In genomic region chr7:155804431-155804831, GRCh38 we compare ENCODE assay signal across 10 cellular contexts. TPM values are rescaled to one million over a fixed set of nuclear protein-coding genes. Genes with fewer than 3 reads are reported as not detected.
A peak's percentile ranks its signal among the peaks of the same experiment; 100 is the strongest.
DNase-seq lines count a peak whose midpoint lies in the region; ATAC-seq and TF ChIP-seq lines count a peak whose summit lies in the region.
"Had no signal": no experiment of that assay in that cellular context is flagged by ENCODE, and none has a peak within 500 bp of the region (broad histone marks: within the 10 kb centered on the region; RNA-seq: fewer than 3 reads in every experiment).

No MANE protein-coding gene starts in this region.

- no peak for DNase-seq in heart right ventricle
- no peak for DNase-seq in left ventricle myocardium superior
- no peak for DNase-seq in lower lobe of right lung
- DNase-seq in type B pancreatic cell (ENCODE audit: extremely low spot score, unreplicated experiment) = no peak
- DNase-seq: DMS153 had no signal

- H3K27ac ChIP-seq in heart right ventricle (no peak overlapping the region), lower lobe of right lung (peak overlapping the region; percentile 84)

- H3K36me3 ChIP-seq in heart right ventricle (no peaks in the 10 kb centered on the region), lower lobe of right lung (no peaks in the 10 kb centered on the region)

- no peaks in the 10 kb centered on the region for H3K36me3 Mint-ChIP-seq in type B pancreatic cell

- H3K9me3 Mint-ChIP-seq in type B pancreatic cell = no peaks in the 10 kb centered on the region

- no peak for ATAC-seq in heart right ventricle
- ATAC-seq in left ventricle myocardium superior = no peak
- peak; percentile 13 to 27 for ATAC-seq in lower lobe of right lung
- no peak for ATAC-seq in HG02885 (IDR thresholded peaks at IDR 0.05; ENCODE audit: poor library complexity, unreplicated experiment)
- ATAC-seq in HG03469 (IDR thresholded peaks at IDR 0.05; ENCODE audit: unreplicated experiment) = no peak
- no peak for ATAC-seq in GM19328 (IDR thresholded peaks at IDR 0.05; ENCODE audit: unreplicated experiment)

- H3K27me3 Mint-ChIP-seq in type B pancreatic cell = peaks cover 76% of the 10 kb centered on the region

- no peaks in the 10 kb centered on the region for H3K9me3 ChIP-seq in heart right ventricle
- H3K9me3 ChIP-seq in lower lobe of right lung = no peaks in the 10 kb centered on the region
- H3K9me3 ChIP-seq: mucosa of descending colon had no signal

- peak overlapping the region; percentile 77 for H3K4me3 Mint-ChIP-seq in type B pancreatic cell

- H3K4me1 ChIP-seq in heart right ventricle (peaks cover 10 to 59% (median 46%) of the 10 kb centered on the region in 9 donors), lower lobe of right lung (peaks cover 54% of the 10 kb centered on the region)

- H3K27ac Mint-ChIP-seq in type B pancreatic cell = no peak overlapping the region

- no peak for TF ChIP-seq CTCF in heart right ventricle (IDR thresholded peaks at IDR 0.05)
- no peak for TF ChIP-seq CTCF in WI38 (IDR thresholded peaks at IDR 0.05; ENCODE audit: low read depth, low read length)
- no peak for TF ChIP-seq CTCF in lower lobe of right lung (IDR thresholded peaks at IDR 0.05)
- no peak for TF ChIP-seq CTCF in type B pancreatic cell (conservative IDR thresholded peaks at IDR 0.05)

- 4 to 6% methylated on average over 17 of the region's 17 CpGs for WGBS in heart right ventricle, 2 donors

- intact Hi-C loops in heart right ventricle (cut with DNase I) = loop anchor here in 2 of 10 donors (5.0 to 10.0 kb wide), 2 partner anchors 673 to 1010 kb away; no protein-coding TSS in a partner anchor
- intact Hi-C loops in left ventricle myocardium superior (cut with micrococcal nuclease) = no loop called here
- intact Hi-C loops in lower lobe of right lung (cut with DNase I) = no loop called here

- H3K27me3 ChIP-seq in heart right ventricle (peaks cover 49 to 100% (median 99%) of the 10 kb centered on the region in 7 donors), lower lobe of right lung (ENCODE audit: low read depth) (peaks cover 97% of the 10 kb centered on the region)

- H3K4me3 ChIP-seq in heart right ventricle = peak overlapping the region in 9 of 10 donors; percentile 14 to 51 (median 35)
- peak overlapping the region; percentile 48 for H3K4me3 ChIP-seq in WI38 (ENCODE audit: low read depth, low read length)
- peak overlapping the region; percentile 49 for H3K4me3 ChIP-seq in lower lobe of right lung
- H3K4me3 ChIP-seq: mucosa of descending colon had no signal

- no peaks in the 10 kb centered on the region for H3K4me1 Mint-ChIP-seq in type B pancreatic cell (ENCODE audit: unreplicated experiment)

RNA-seq across cellular contexts. Expression of gene SHH, which starts 7.8 kb away (rescaled TPM):
- total RNA-seq in heart right ventricle (not detected), left ventricle myocardium superior (not detected), lower lobe of right lung (7.3 TPM), type B pancreatic cell (ENCODE audit: low replicate concordance) (24.9 and 28.3 TPM in 2 replicates)
- not detected for polyA plus RNA-seq in heart right ventricle

Comparison
In these comparisons a context has a peak if more than half of its experiments do, and no peak if none do; other contexts are left out.
1. ATAC-seq: peak in lower lobe of right lung (2 of 2); none in heart right ventricle (0 of 8), left ventricle myocardium superior (single experiment), HG02885 (single experiment), HG03469 (single experiment) and GM19328 (single experiment).
2. Peak in every context shown above with its lines, with median percentiles within 50 percentile points of each other: H3K4me3 ChIP-seq.